ENCODE assay signal across 1 cellular context in the genomic region with DNA sequence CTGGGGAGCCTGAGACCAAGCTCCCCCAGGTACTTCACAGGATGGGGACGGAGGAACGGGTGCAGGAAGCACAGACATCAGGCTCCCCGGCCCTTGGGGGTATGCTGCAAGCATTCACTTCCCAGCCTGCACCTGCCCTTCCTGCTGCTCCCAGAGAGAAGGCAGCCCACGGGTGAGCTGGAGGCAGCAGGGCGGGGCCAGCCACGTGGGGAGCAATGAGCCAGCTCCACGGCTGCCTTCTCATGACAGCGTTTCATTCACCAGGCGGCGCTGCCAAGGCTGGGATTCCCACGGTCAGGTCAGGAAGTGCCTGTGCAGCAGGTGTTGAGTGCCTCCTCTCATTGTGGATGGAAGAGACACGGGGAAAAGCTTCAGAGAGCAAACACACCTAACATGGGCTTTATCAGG.
TF ChIP-seq lines count a peak whose summit lies in the region.

No MANE protein-coding gene starts in this region.

TF ChIP-seq in K562, 482 proteins besides CTCF, POLR2A, EP300 and RAD21:
- peak; percentile 11 for TF ChIP-seq HMGN3 (IDR thresholded peaks at IDR 0.05; ENCODE audit: borderline replicate concordance, extremely low read depth, insufficient read length, low read depth, low read length)
- TF ChIP-seq MYNN (IDR thresholded peaks at IDR 0.05): peak; percentile 83
- TF ChIP-seq MYNN (CRISPR knock-in tag; IDR thresholded peaks at IDR 0.05): no peak
- TF ChIP-seq, protein P1, sequence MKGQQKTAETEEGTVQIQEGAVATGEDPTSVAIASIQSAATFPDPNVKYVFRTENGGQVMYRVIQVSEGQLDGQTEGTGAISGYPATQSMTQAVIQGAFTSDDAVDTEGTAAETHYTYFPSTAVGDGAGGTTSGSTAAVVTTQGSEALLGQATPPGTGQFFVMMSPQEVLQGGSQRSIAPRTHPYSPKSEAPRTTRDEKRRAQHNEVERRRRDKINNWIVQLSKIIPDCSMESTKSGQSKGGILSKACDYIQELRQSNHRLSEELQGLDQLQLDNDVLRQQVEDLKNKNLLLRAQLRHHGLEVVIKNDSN (CRISPR knock-in tag; IDR thresholded peaks at IDR 0.05): 0 out of 2 replicates have a peak, but pooled peaks have one; percentile 13
- TF ChIP-seq RBM22 (IDR thresholded peaks at IDR 0.05; ENCODE audit: low read depth, low read length, poor library complexity, severe bottlenecking): peak; percentile 68
- TF ChIP-seq FOS (IDR thresholded peaks at IDR 0.05; ENCODE audit: extremely low read depth, insufficient read length): no peak
- TF ChIP-seq, protein P2, sequence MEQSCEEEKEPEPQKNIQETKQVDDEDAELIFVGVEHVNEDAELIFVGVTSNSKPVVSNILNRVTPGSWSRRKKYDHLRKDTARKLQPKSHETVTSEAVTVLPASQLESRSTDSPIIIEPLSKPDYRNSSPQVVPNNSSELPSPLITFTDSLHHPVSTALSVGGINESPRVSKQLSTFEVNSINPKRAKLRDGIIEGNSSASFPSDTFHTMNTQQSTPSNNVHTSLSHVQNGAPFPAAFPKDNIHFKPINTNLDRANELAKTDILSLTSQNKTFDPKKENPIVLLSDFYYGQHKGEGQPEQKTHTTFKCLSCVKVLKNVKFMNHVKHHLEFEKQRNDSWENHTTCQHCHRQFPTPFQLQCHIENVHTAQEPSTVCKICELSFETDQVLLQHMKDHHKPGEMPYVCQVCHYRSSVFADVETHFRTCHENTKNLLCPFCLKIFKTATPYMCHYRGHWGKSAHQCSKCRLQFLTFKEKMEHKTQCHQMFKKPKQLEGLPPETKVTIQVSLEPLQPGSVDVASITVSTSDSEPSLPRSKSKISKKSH (CRISPR knock-in tag; IDR thresholded peaks at IDR 0.05): no peak
- no peak for TF ChIP-seq GTF2F1 (IDR thresholded peaks at IDR 0.05; ENCODE audit: low read depth, low read length)
- TF ChIP-seq MYBL2 (IDR thresholded peaks at IDR 0.05; ENCODE audit: low read depth): no peak
- no peak for TF ChIP-seq MYBL2 (CRISPR knock-in tag; IDR thresholded peaks at IDR 0.05; ENCODE audit: borderline replicate concordance)
- TF ChIP-seq POLR2G (IDR thresholded peaks at IDR 0.05; ENCODE audit: low read depth, low read length): peak; percentile 26; the same call in 1 of the 2 replicates
TF ChIP-seq in K562: peak in this region for 5.
